In the genomic region with DNA sequence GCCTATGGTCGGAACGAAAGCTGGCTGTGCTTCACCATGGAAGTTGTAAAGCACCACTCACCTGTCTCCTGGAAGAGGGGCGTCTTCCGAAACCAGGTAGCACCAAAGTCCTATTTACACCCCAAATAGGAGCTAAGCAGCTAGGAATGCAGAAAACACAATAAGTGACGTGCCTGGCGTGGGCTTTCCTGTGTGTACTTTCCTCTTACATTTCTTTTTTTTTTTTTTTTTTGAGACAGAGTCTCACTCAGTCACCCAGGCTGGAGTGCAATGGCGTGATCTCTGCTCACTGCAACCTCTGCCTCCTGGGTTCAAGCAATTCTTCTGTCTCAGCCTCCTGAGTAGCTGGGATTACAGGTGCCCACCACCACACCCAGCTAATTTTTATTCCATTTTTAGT, we compare ENCODE assay signal across 7 cellular contexts. TPM values are rescaled to one million over a fixed set of nuclear protein-coding genes. Genes with fewer than 3 reads are reported as not detected.
"Had no signal": no experiment of that assay in that cellular context is flagged by ENCODE, and none has a peak within 500 bp of the region (broad histone marks: within the 10 kb centered on the region; RNA-seq: fewer than 3 reads in every experiment).

No MANE protein-coding gene starts in this region.

RNA-seq across cellular contexts. Expression of a gene that starts 47.6 kb away (rescaled TPM):
- total RNA-seq: left lobe of liver, lung microvascular endothelial cell, neural crest cell, osteoblast, psoas muscle, sigmoid colon, urinary bladder had no signal
